24 cellular contexts compared by ENCODE assay signal in genomic region chr4:69039071-69039470, GRCh38. TPM values are rescaled to one million over a fixed set of nuclear protein-coding genes. Genes with fewer than 3 reads are reported as not detected.
DNase-seq lines count a peak whose midpoint lies in the region; ATAC-seq, FAIRE-seq and TF ChIP-seq lines count a peak whose summit lies in the region.
"Had no signal": no experiment of that assay in that cellular context is flagged by ENCODE, and none has a peak within 500 bp of the region (broad histone marks: within the 10 kb centered on the region; RNA-seq: fewer than 3 reads in every experiment).

No MANE protein-coding gene starts in this region.

- H3K27me3 Mint-ChIP-seq in WTC11 (ENCODE audit: low read depth) = no peaks in the 10 kb centered on the region
- H3K27me3 Mint-ChIP-seq in activated CD4-positive, alpha-beta memory T cell treated with anti-CD3 and anti-CD28 coated beads for 36 hours = no peaks in the 10 kb centered on the region
- H3K27me3 Mint-ChIP-seq: CD8-positive, alpha-beta memory T cell had no signal

- H3K4me3 ChIP-seq in A549 (no peak overlapping the region), RWPE2 (ENCODE audit: severe bottlenecking) (no peak overlapping the region), stomach (no peak overlapping the region)
- H3K4me3 ChIP-seq: GM23338, HAP-1, Peyer's patch, SJCRH30 had no signal

- TF ChIP-seq POLR2A in A549 (IDR thresholded peaks at IDR 0.05; ENCODE audit: low read length) = no peak
- no peak for TF ChIP-seq POLR2A in stomach (IDR thresholded peaks at IDR 0.05)

- H3K27ac Mint-ChIP-seq in WTC11 = no peak overlapping the region
- no peak overlapping the region for H3K27ac Mint-ChIP-seq in activated CD4-positive, alpha-beta memory T cell treated with anti-CD3 and anti-CD28 coated beads for 36 hours
- H3K27ac Mint-ChIP-seq: CD8-positive, alpha-beta memory T cell had no signal

- DNase-seq in A549 (ENCODE audit: low read depth in 1 of 2, low spot score in 1 of 2) (no peak), GM18507 (ENCODE audit: extremely low spot score, insufficient read length, low read depth) (no peak), RWPE2 (ENCODE audit: low spot score) (no peak), epithelial cell of prostate (ENCODE audit: low read depth, low spot score) (no peak), WTC11 (ENCODE audit: low spot score) (no peak), putamen (ENCODE audit: low spot score) (no peak), stomach (no peak)
- no peak for DNase-seq in activated CD4-positive, alpha-beta memory T cell treated with anti-CD3 and anti-CD28 coated beads for 36 hours
- DNase-seq: 8988T; CD8-positive, alpha-beta memory T cell; KBM-7; MM.1S; NCI-H1048; NCI-H1417 treated with DMSO at 0.1 percent for 48 hours; NCI-H187 treated with DMSO at 0.1 percent for 48 hours; NCI-H2227 treated with DMSO at 0.1 percent for 48 hours; NCI-H524; NCI-H774; SJCRH30 had no signal

- peaks cover 23% of the 10 kb centered on the region for H3K36me3 Mint-ChIP-seq in WTC11
- no peaks in the 10 kb centered on the region for H3K36me3 Mint-ChIP-seq in activated CD4-positive, alpha-beta memory T cell treated with anti-CD3 and anti-CD28 coated beads for 36 hours
- H3K36me3 Mint-ChIP-seq: CD8-positive, alpha-beta memory T cell had no signal

- no peaks in the 10 kb centered on the region for H3K36me3 ChIP-seq in RWPE2 (ENCODE audit: low read depth)
- H3K36me3 ChIP-seq in stomach = no peaks in the 10 kb centered on the region
- H3K36me3 ChIP-seq: HAP-1, Peyer's patch, SJCRH30 had no signal

- H3K27me3 ChIP-seq in RWPE2 (ENCODE audit: insufficient read depth, poor library complexity, severe bottlenecking) (no peaks in the 10 kb centered on the region), stomach (no peaks in the 10 kb centered on the region)
- H3K27me3 ChIP-seq: Peyer's patch, SJCRH30 had no signal

- CTCF ChIA-PET in A549 (lab: Yijun Ruan, JAX) (no interaction called here), WTC11 (lab: Charles Lee) (no interaction called here)
- CTCF ChIA-PET in activated CD4-positive, alpha-beta memory T cell treated with anti-CD3 and anti-CD28 coated beads for 36 hours (lab: Charles Lee) = no interaction called here

- WGBS in A549 (ENCODE audit: missing lambda C conversion rate) = 100% methylated on average over 2 of the region's 2 CpGs
- whole genome bisulfite sequencing in stomach, 5 donors = 92 to 100% (median 95%) methylated on average over 2 of the region's 2 CpGs

- peak overlapping the region in 1 of 2 experiments; percentile 71; a peak in 3 of 6 replicates for H3K27ac ChIP-seq in A549
- peak overlapping the region; percentile 7 for H3K27ac ChIP-seq in RWPE2 (ENCODE audit: poor library complexity, severe bottlenecking)
- H3K27ac ChIP-seq in epithelial cell of prostate = peak overlapping the region; percentile 0
- no peak overlapping the region for H3K27ac ChIP-seq in stomach
- H3K27ac ChIP-seq: C4-2B, Peyer's patch, SJCRH30 had no signal

- H3K9me3 Mint-ChIP-seq in WTC11 = peaks cover 36% of the 10 kb centered on the region
- peaks cover 17% of the 10 kb centered on the region for H3K9me3 Mint-ChIP-seq in activated CD4-positive, alpha-beta memory T cell treated with anti-CD3 and anti-CD28 coated beads for 36 hours

- intact Hi-C loops in stomach (cut with DNase I; ENCODE audit: low total_unique reads) = no loop called here
- intact Hi-C loops in activated CD4-positive, alpha-beta memory T cell treated with anti-CD3 and anti-CD28 coated beads for 36 hours (cut with micrococcal nuclease) = no loop called here

- TF ChIP-seq CTCF in A549 (IDR thresholded peaks at IDR 0.05) = no peak
- no peak for TF ChIP-seq CTCF in RWPE2 (IDR thresholded peaks at IDR 0.05; ENCODE audit: poor library complexity, severe bottlenecking)
- TF ChIP-seq CTCF in WTC11 (IDR thresholded peaks at IDR 0.05) = no peak
- TF ChIP-seq CTCF in stomach (IDR thresholded peaks at IDR 0.05) = no peak

- H3K4me1 Mint-ChIP-seq in WTC11 = no peaks in the 10 kb centered on the region
- no peaks in the 10 kb centered on the region for H3K4me1 Mint-ChIP-seq in activated CD4-positive, alpha-beta memory T cell treated with anti-CD3 and anti-CD28 coated beads for 36 hours (ENCODE audit: low read depth)
- H3K4me1 Mint-ChIP-seq: CD8-positive, alpha-beta memory T cell; GM23338 had no signal

- POLR2A ChIA-PET in A549 (lab: Yijun Ruan, JAX) = no interaction called here
- POLR2A ChIA-PET in WTC11 (lab: Charles Lee) = no interaction called here
- POLR2A ChIA-PET in activated CD4-positive, alpha-beta memory T cell treated with anti-CD3 and anti-CD28 coated beads for 36 hours (lab: Charles Lee) = no interaction called here

- peaks cover 13% of the 10 kb centered on the region for H3K4me1 ChIP-seq in A549
- H3K4me1 ChIP-seq in RWPE2 (ENCODE audit: insufficient read depth, poor library complexity, severe bottlenecking) = peaks cover 6% of the 10 kb centered on the region
- H3K4me1 ChIP-seq in stomach = no peaks in the 10 kb centered on the region
- H3K4me1 ChIP-seq: HAP-1, Peyer's patch, SJCRH30 had no signal

- FAIRE-seq in A549 (lab: Jason Lieb, UNC) = peak; percentile 74
- peak; percentile 26 for FAIRE-seq in GM18507 (lab: Jason Lieb, UNC)

- H3K9me3 ChIP-seq in A549 = peaks cover 11% of the 10 kb centered on the region; the same call in 1 of the 3 replicates
- no peaks in the 10 kb centered on the region for H3K9me3 ChIP-seq in RWPE2 (ENCODE audit: severe bottlenecking)
- H3K9me3 ChIP-seq in stomach = peaks cover 0 to 8% (median 0%) of the 10 kb centered on the region in 4 donors
- H3K9me3 ChIP-seq: HAP-1, Peyer's patch, SJCRH30 had no signal

- no peak for ATAC-seq in A549
- no peak for ATAC-seq in RWPE2 (ENCODE audit: low read depth)
- ATAC-seq in WTC11 = no peak
- ATAC-seq: GM23338 had no signal

- TF ChIP-seq EP300 in A549 (IDR thresholded peaks at IDR 0.05) (no peak), stomach (IDR thresholded peaks at IDR 0.05) (no peak)

- TF ChIP-seq RAD21 in A549 (conservative IDR thresholded peaks at IDR 0.05 in 1 of 2, IDR thresholded peaks at IDR 0.05 in 1 of 2) = no peak

- no peak overlapping the region for H3K4me2 ChIP-seq in A549
- H3K4me2 ChIP-seq: GM23338 had no signal

- H3K4me3 Mint-ChIP-seq in WTC11 = no peak overlapping the region
- no peak overlapping the region for H3K4me3 Mint-ChIP-seq in activated CD4-positive, alpha-beta memory T cell treated with anti-CD3 and anti-CD28 coated beads for 36 hours
- H3K4me3 Mint-ChIP-seq: CD8-positive, alpha-beta memory T cell; GM23338 had no signal

TF ChIP-seq in A549, 52 proteins besides CTCF, POLR2A, EP300 and RAD21 (continues in another document):
- TF ChIP-seq HES2 (IDR thresholded peaks at IDR 0.05) (no peak), NFE2L2 (conservative IDR thresholded peaks at IDR 0.05; ENCODE audit: low read length) (no peak), MAZ (IDR thresholded peaks at IDR 0.05; ENCODE audit: borderline replicate concordance, low read depth, low read length) (no peak), ESRRA (IDR thresholded peaks at IDR 0.05; ENCODE audit: borderline replicate concordance, low read length) (no peak), E2F6 (IDR thresholded peaks at IDR 0.05; ENCODE audit: borderline replicate concordance, low read depth) (no peak), CBX2 (IDR thresholded peaks at IDR 0.05; ENCODE audit: borderline replicate concordance, low read depth) (no peak), KDM1A (IDR thresholded peaks at IDR 0.05; ENCODE audit: low read depth) (no peak), RCOR1 (IDR thresholded peaks at IDR 0.05; ENCODE audit: low read depth, low read length) (no peak), CHD4 (IDR thresholded peaks at IDR 0.05; ENCODE audit: borderline replicate concordance) (no peak)

TF ChIP-seq in WTC11, 78 proteins besides CTCF, POLR2A, EP300 and RAD21:
- TF ChIP-seq TP53 (CRISPR knock-in tag; IDR thresholded peaks at IDR 0.05) = no peak

RNA-seq across cellular contexts. Expression of gene UGT2B7, which starts 57.2 kb away (rescaled TPM):
- polyA plus RNA-seq in A549 (2011; rRNA removed) = 0.56 and 0.78 TPM in 2 replicates
- polyA plus RNA-seq in A549 (2012; cell fraction: cytosol; rRNA removed) = 0.03 and 0.04 TPM in 2 replicates
- polyA plus RNA-seq in A549 (2012; cell fraction: nucleus; rRNA removed) = 0.04 and 0.23 TPM in 2 replicates
- polyA plus RNA-seq in A549 (2017; fragmentation: RNase III; extraction: RNeasy Plus Mini Kit Qiagen cat#74134 plus additional on column Dnase treatment) = 0.22 to 0.51 TPM (median 0.30 TPM) in 3 replicates
- polyA minus RNA-seq in A549 (2011; rRNA and poly(A)+ RNA removed) = 0.25 TPM in 1 of 2 replicates, not detected in the other
- 0.11 TPM in 1 of 3 replicates, not detected in the others for total RNA-seq in WTC11 (2021)
- 1 to 10 TPM in 1 of 5 donors, under 1 TPM in 1, not detected in 3; 0.43 to 1.8 TPM for total RNA-seq in stomach
- under 1 TPM in 2 of 3 donors, not detected in 1; 0.08 to 0.25 TPM for polyA plus RNA-seq in stomach
- not detected for total RNA-seq in activated CD4-positive, alpha-beta memory T cell treated with anti-CD3 and anti-CD28 coated beads for 36 hours
- total RNA-seq: CD8-positive, alpha-beta memory T cell; GM23338; SJCRH30; T-helper 1 cell treated with Interleukin-12 subunit alpha and Interleukin-12 subunit beta and Interleukin-4 antibody, amounts not matched to agents 30 ng/mL and 1 ng/mL, for 36 hours had no signal
- polyA plus RNA-seq: CD8-positive, alpha-beta memory T cell; GM23338 had no signal

Comparison
In these comparisons a context has a peak if more than half of its experiments do, and no peak if none do; other contexts are left out.
1. H3K27ac ChIP-seq: peak in RWPE2 (single experiment) and epithelial cell of prostate (single experiment); none in stomach (0 of 5).